ENCODE assay signal across 8 cellular contexts in the genomic region with DNA sequence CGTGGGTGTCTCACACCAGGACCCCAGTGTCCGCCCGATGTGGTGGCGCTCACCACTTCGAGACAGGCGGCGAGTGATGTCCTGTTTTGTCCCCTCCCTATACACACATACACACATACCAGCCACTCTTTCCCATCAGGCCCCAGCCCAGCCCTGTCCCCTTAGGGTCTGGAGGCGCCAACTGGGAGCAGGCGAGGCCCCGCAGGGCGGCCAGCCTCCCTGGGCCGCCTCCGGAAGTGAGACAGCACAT. TPM values are rescaled to one million over a fixed set of nuclear protein-coding genes. Genes with fewer than 3 reads are reported as not detected.
DNase-seq lines count a peak whose midpoint lies in the region; ATAC-seq and TF ChIP-seq lines count a peak whose summit lies in the region.

No MANE protein-coding gene starts in this region.

- H3K27ac Mint-ChIP-seq in mesothelial cell of epicardium = no peak overlapping the region

- TF ChIP-seq CTCF in body of pancreas (IDR thresholded peaks at IDR 0.05) (no peak), mesothelial cell of epicardium (IDR thresholded peaks at IDR 0.05; ENCODE audit: unreplicated experiment) (no peak)

- no peaks in the 10 kb centered on the region for H3K27me3 ChIP-seq in body of pancreas

- H3K36me3 ChIP-seq in body of pancreas (replicated peaks in 1 of 2; ENCODE audit: insufficient read depth in 1 of 2, low read depth in 2 of 2) = peaks cover 0 to 4% of the 10 kb centered on the region in 2 donors

- no peak for TF ChIP-seq POLR2A in body of pancreas (IDR thresholded peaks at IDR 0.05)

- WGBS in body of pancreas, 2 donors = 50 to 51% methylated on average over 13 of the region's 13 CpGs

- H3K27me3 Mint-ChIP-seq in mesothelial cell of epicardium (ENCODE audit: low read depth) = no peaks in the 10 kb centered on the region

- peaks cover 67% of the 10 kb centered on the region for H3K4me1 ChIP-seq in body of pancreas

- peak overlapping the region; percentile 83 to 96 (median 92) for H3K27ac ChIP-seq in body of pancreas

- DNase-seq in left cardiac atrium = peak; percentile 95
- no peak for DNase-seq in Right ventricle myocardium inferior (ENCODE audit: missing footprints)
- DNase-seq in body of pancreas = peak in 2 of 4 donors; percentile 76 to 81
- DNase-seq in mesothelial cell of epicardium (ENCODE audit: low spot score in 2 of 2, unreplicated experiment in 2 of 2) = no peak
- no peak for DNase-seq in middle frontal gyrus (ENCODE audit: extremely low spot score, low spot score)
- no peak for DNase-seq in NCI-H510A (lab: John Stamatoyannopoulos, UW)
- no peak for DNase-seq in SW480 (ENCODE audit: low spot score)

- no peak for ATAC-seq in left cardiac atrium
- ATAC-seq in Right ventricle myocardium inferior = no peak
- ATAC-seq in body of pancreas = no peak
- ATAC-seq in GM21390 (IDR thresholded peaks at IDR 0.05; ENCODE audit: unreplicated experiment) = no peak

- intact Hi-C loops in left cardiac atrium (cut with DNase I) (no loop called here), Right ventricle myocardium inferior (cut with DNase I) (loop anchor here (5.0 kb wide), 1 partner anchor 42 kb away; a partner anchor contains a TSS), body of pancreas (cut with DNase I) (no loop called here)

- H3K4me3 Mint-ChIP-seq in mesothelial cell of epicardium = peak overlapping the region; percentile 8

- no peak overlapping the region for H3K4me3 ChIP-seq in body of pancreas

- peaks cover 36% of the 10 kb centered on the region for H3K4me1 Mint-ChIP-seq in mesothelial cell of epicardium

- H3K36me3 Mint-ChIP-seq in mesothelial cell of epicardium = no peaks in the 10 kb centered on the region

- no peaks in the 10 kb centered on the region for H3K9me3 Mint-ChIP-seq in mesothelial cell of epicardium

- no peaks in the 10 kb centered on the region for H3K9me3 ChIP-seq in body of pancreas

RNA-seq across cellular contexts. Expression of a gene that starts 38.1 kb away (rescaled TPM):
- total RNA-seq in left cardiac atrium = 1 to 10 TPM; 1.0 to 1.2 TPM
- total RNA-seq in Right ventricle myocardium inferior = 0.68 TPM
- not detected for total RNA-seq in body of pancreas
- 4.9 to 8.6 TPM (median 8.2 TPM) in 3 replicates for total RNA-seq in mesothelial cell of epicardium

RNA-seq across cellular contexts. Expression of a gene that starts 43.6 kb away (rescaled TPM):
- total RNA-seq in left cardiac atrium (1 to 10 TPM; 3.4 to 7.3 TPM), Right ventricle myocardium inferior (2.1 TPM), body of pancreas (10 to 100 TPM in 1 of 2 donors, 1 to 10 TPM in 1; 3.4 to 12.5 TPM), mesothelial cell of epicardium (21.5 to 23.6 TPM (median 22.7 TPM) in 3 replicates)
